ENCODE assay signal across 28 cellular contexts in the genomic region with DNA sequence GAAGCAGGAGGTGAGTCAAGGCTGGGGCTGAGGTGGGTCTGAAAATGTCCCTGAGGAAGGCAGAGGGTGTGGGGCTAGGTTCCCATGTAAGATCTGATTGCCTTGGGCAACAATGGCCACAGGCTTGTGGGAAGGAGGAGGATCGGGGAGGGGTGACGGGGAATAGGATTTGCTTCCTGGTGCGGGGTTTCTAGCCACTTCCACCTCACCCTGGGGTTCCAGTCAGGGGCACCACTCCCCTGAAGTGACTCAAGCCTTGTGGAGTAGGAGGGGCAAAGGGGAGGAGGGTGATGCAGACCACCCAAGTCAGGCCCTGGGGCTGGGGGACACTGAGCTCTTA. TPM values are rescaled to one million over a fixed set of nuclear protein-coding genes. Genes with fewer than 3 reads are reported as not detected.
DNase-seq lines count a peak whose midpoint lies in the region; ATAC-seq and TF ChIP-seq lines count a peak whose summit lies in the region.
"Had no signal": no experiment of that assay in that cellular context is flagged by ENCODE, and none has a peak within 500 bp of the region (broad histone marks: within the 10 kb centered on the region; RNA-seq: fewer than 3 reads in every experiment).

No MANE protein-coding gene starts in this region.

- peaks cover 13% of the 10 kb centered on the region for H3K27me3 Mint-ChIP-seq in Calu3 (ENCODE audit: unreplicated experiment)
- H3K27me3 Mint-ChIP-seq in H9 (ENCODE audit: low read depth): peaks cover 1% of the 10 kb centered on the region; the same call in 1 of the 2 replicates
- peaks cover 8% of the 10 kb centered on the region for H3K27me3 Mint-ChIP-seq in neural progenitor cell (ENCODE audit: insufficient read depth, low read depth)

- no peak overlapping the region for H3K4me3 Mint-ChIP-seq in Calu3 (ENCODE audit: low read depth, unreplicated experiment)
- H3K4me3 Mint-ChIP-seq in H9: no peak overlapping the region
- H3K4me3 Mint-ChIP-seq in neural progenitor cell: no peak overlapping the region
- H3K4me3 Mint-ChIP-seq: immature natural killer cell; naive thymus-derived CD4-positive, alpha-beta T cell; T-helper 17 cell had no signal

- H2BK15ac ChIP-seq in H9 (ENCODE audit: low read depth, low read length): no peak overlapping the region

- peak; percentile 46 for DNase-seq in Calu3
- DNase-seq in H9: no peak
- DNase-seq in amniotic epithelial cell (ENCODE audit: low read depth): peak; percentile 49
- no peak for DNase-seq in neural progenitor cell (ENCODE audit: low spot score)
- DNase-seq in Right ventricle myocardium inferior (ENCODE audit: missing footprints): no peak
- no peak for DNase-seq in Karpas-422
- DNase-seq: activated CD8-positive, alpha-beta memory T cell treated with anti-CD3 and anti-CD28 coated beads for 24 hours; activated effector memory CD4-positive, alpha-beta T cell treated with anti-CD3 and anti-CD28 coated beads, Interleukin-2, amount 50 U/mL, for 16 hours; dermis blood vessel endothelial cell; DMS53; GDM1; hypothalamus; immature natural killer cell; midbrain; naive thymus-derived CD4-positive, alpha-beta T cell; NCI-H2081; NCI-H2227 treated with DMSO at 0.1 percent for 48 hours; NCI-H526 treated with DMSO at 0.1 percent for 48 hours; retina; RPMI8226; small intestine; T-helper 17 cell; tibial artery had no signal

- H2BK20ac ChIP-seq in H9 (ENCODE audit: low read depth, low read length, poor library complexity, severe bottlenecking): no peak overlapping the region

- H3K79me1 ChIP-seq in H9 (ENCODE audit: insufficient read depth, low read depth, low read length, poor library complexity, severe bottlenecking): no peaks in the 10 kb centered on the region

- H4K91ac ChIP-seq in H9 (ENCODE audit: insufficient read length, low read depth, low read length): no peak overlapping the region

- no peak overlapping the region for H2BK120ac ChIP-seq in H9 (ENCODE audit: low read depth, low read length, poor library complexity, severe bottlenecking)

- no peaks in the 10 kb centered on the region for H3K79me2 ChIP-seq in H9 (ENCODE audit: insufficient read depth, low read length)
- H3K79me2 ChIP-seq in neural progenitor cell (ENCODE audit: low read depth): no peaks in the 10 kb centered on the region
- H3K79me2 ChIP-seq in Karpas-422 (ENCODE audit: low read length): no peaks in the 10 kb centered on the region

- H4K20me1 ChIP-seq in H9 (ENCODE audit: control insufficient read depth, insufficient read depth, insufficient read length) (no peaks in the 10 kb centered on the region), neural progenitor cell (ENCODE audit: low read depth) (no peaks in the 10 kb centered on the region), Karpas-422 (ENCODE audit: insufficient read depth, low read depth, low read length) (no peaks in the 10 kb centered on the region)
- H4K20me1 ChIP-seq: BLaER1 had no signal

- H3K4me1 Mint-ChIP-seq in Calu3 (ENCODE audit: low read depth, unreplicated experiment): peaks cover 12% of the 10 kb centered on the region
- H3K4me1 Mint-ChIP-seq in H9: peaks cover 21 to 39% of the 10 kb centered on the region in 2 experiments
- peaks cover 24% of the 10 kb centered on the region for H3K4me1 Mint-ChIP-seq in neural progenitor cell
- H3K4me1 Mint-ChIP-seq: immature natural killer cell; naive thymus-derived CD4-positive, alpha-beta T cell; T-helper 17 cell had no signal

- CTCF ChIA-PET in Calu3 (lab: Charles Lee): interaction anchor here (0.7 to 1.2 kb wide), 3 partner anchors 13 to 41 kb away, joined by 4 read pairs; no protein-coding TSS in a partner anchor

- H3K23ac ChIP-seq in H9 (ENCODE audit: insufficient read length, low read depth, low read length): no peak overlapping the region

- H3K14ac ChIP-seq in H9 (ENCODE audit: insufficient read depth, low read length): no peak overlapping the region

- H3K18ac ChIP-seq in H9 (ENCODE audit: insufficient read length, low read depth, low read length): no peak overlapping the region

- H3K9me3 Mint-ChIP-seq in Calu3 (ENCODE audit: low read depth, unreplicated experiment): no peaks in the 10 kb centered on the region
- H3K9me3 Mint-ChIP-seq in H9: no peaks in the 10 kb centered on the region; a peak in 1 of 5 replicates
- H3K9me3 Mint-ChIP-seq in neural progenitor cell: no peaks in the 10 kb centered on the region
- H3K9me3 Mint-ChIP-seq: immature natural killer cell; naive thymus-derived CD4-positive, alpha-beta T cell had no signal

- no peak overlapping the region for H4K5ac ChIP-seq in H9 (ENCODE audit: insufficient read length, low read depth, low read length)

- no peak overlapping the region for H2AFZ ChIP-seq in H9 (ENCODE audit: low read length)
- no peak overlapping the region for H2AFZ ChIP-seq in neural progenitor cell (replicated peaks)
- H2AFZ ChIP-seq in Karpas-422 (ENCODE audit: low read length): no peak overlapping the region

- no CpG with 5 or more reads among the region's 3 CpGs for WGBS in H9 (ENCODE audit: extremely low coverage, insufficient read length, low lambda C conversion rate)

- no peak overlapping the region for H2BK5ac ChIP-seq in H9 (ENCODE audit: insufficient read length, low read length)

- H3K4me1 ChIP-seq in H9 (ENCODE audit: insufficient read depth, low read length) (no peaks in the 10 kb centered on the region), neural progenitor cell (peaks cover 16% of the 10 kb centered on the region), Karpas-422 (ENCODE audit: low read length) (no peaks in the 10 kb centered on the region)
- H3K4me1 ChIP-seq: BLaER1, gastroesophageal sphincter, tibial artery had no signal

- no peaks in the 10 kb centered on the region for H3K23me2 ChIP-seq in H9 (ENCODE audit: insufficient read length, low read depth, low read length, poor library complexity, severe bottlenecking)

- no peak overlapping the region for H3K56ac ChIP-seq in H9 (ENCODE audit: insufficient read length, low read depth, low read length)

- TF ChIP-seq CTCF in Calu3 (IDR thresholded peaks at IDR 0.05; ENCODE audit: unreplicated experiment) (no peak), H9 (conservative IDR thresholded peaks at IDR 0.05) (no peak), neural progenitor cell (IDR thresholded peaks at IDR 0.05) (no peak)

- H3K4me2 ChIP-seq in H9 (ENCODE audit: insufficient read depth, insufficient read length, low read length): no peak overlapping the region
- H3K4me2 ChIP-seq in neural progenitor cell: no peak overlapping the region
- H3K4me2 ChIP-seq in Karpas-422 (ENCODE audit: low read depth, low read length, poor library complexity, severe bottlenecking): no peak overlapping the region
- H3K4me2 ChIP-seq: BLaER1 had no signal

- no peaks in the 10 kb centered on the region for H3K36me3 ChIP-seq in neural progenitor cell
- no peaks in the 10 kb centered on the region for H3K36me3 ChIP-seq in Karpas-422 (ENCODE audit: insufficient read depth, low read length)
- H3K36me3 ChIP-seq: BLaER1, gastroesophageal sphincter, tibial artery had no signal

- no peaks in the 10 kb centered on the region for H3K9me3 ChIP-seq in H9 (ENCODE audit: control insufficient read depth, low read depth, low read length)
- no peaks in the 10 kb centered on the region for H3K9me3 ChIP-seq in neural progenitor cell (ENCODE audit: low read depth)
- H3K9me3 ChIP-seq in Karpas-422 (ENCODE audit: low read length): no peaks in the 10 kb centered on the region
- H3K9me3 ChIP-seq: BLaER1, gastroesophageal sphincter, tibial artery had no signal

- BruUV-seq in Calu3 (replicated peaks; lab: Mats Ljungman, UMichigan): no TSS peak

- H4K8ac ChIP-seq in H9 (replicated peaks; ENCODE audit: insufficient read length, low read depth, low read length): no peak overlapping the region

- H3K9me2 ChIP-seq in Karpas-422 (replicated peaks; ENCODE audit: insufficient read depth, low read length): no peaks in the 10 kb centered on the region

- H2BK12ac ChIP-seq in H9 (ENCODE audit: insufficient read length, low read depth, low read length): no peak overlapping the region

- H3K4ac ChIP-seq in H9 (ENCODE audit: low read depth, low read length): no peak overlapping the region

- H3F3A ChIP-seq in neural progenitor cell (ENCODE audit: low read depth): no peaks in the 10 kb centered on the region

- intact Hi-C loops in Calu3 (cut with micrococcal nuclease; ENCODE audit: unreplicated experiment): no loop called here
- intact Hi-C loops in Right ventricle myocardium inferior (cut with DNase I): no loop called here

- no peaks in the 10 kb centered on the region for H3K27me3 ChIP-seq in H9 (ENCODE audit: insufficient read depth, low read length)
- no peaks in the 10 kb centered on the region for H3K27me3 ChIP-seq in neural progenitor cell
- no peaks in the 10 kb centered on the region for H3K27me3 ChIP-seq in Karpas-422 (ENCODE audit: low read length)
- H3K27me3 ChIP-seq: BLaER1 had no signal

- no peak overlapping the region for H3K4me3 ChIP-seq in neural progenitor cell
- no peak overlapping the region for H3K4me3 ChIP-seq in Karpas-422 (ENCODE audit: low read length)
- H3K4me3 ChIP-seq: BLaER1, gastroesophageal sphincter, SK-N-MC, tibial artery had no signal

- H3K27ac Mint-ChIP-seq in Calu3 (ENCODE audit: unreplicated experiment): peak overlapping the region; percentile 36
- peak overlapping the region; percentile 4 to 84 (median 71); a peak in 4 of 7 replicates for H3K27ac Mint-ChIP-seq in H9
- peak overlapping the region; percentile 70 for H3K27ac Mint-ChIP-seq in neural progenitor cell
- H3K27ac Mint-ChIP-seq: naive thymus-derived CD4-positive, alpha-beta T cell; T-helper 17 cell had no signal

- no peak overlapping the region for H2AK5ac ChIP-seq in H9 (ENCODE audit: insufficient read length, low read length)

- H3T11ph ChIP-seq in H9 (ENCODE audit: low read length): no peak overlapping the region

- H3K27ac ChIP-seq in H9 (ENCODE audit: insufficient read length, low read depth, low read length) (no peak overlapping the region), neural progenitor cell (no peak overlapping the region), Karpas-422 (ENCODE audit: low read length) (no peak overlapping the region)
- H3K27ac ChIP-seq: BLaER1, gastroesophageal sphincter, SK-N-MC, tibial artery had no signal

- H3K36me3 Mint-ChIP-seq in Calu3 (ENCODE audit: insufficient read depth, unreplicated experiment): peaks cover 10% of the 10 kb centered on the region
- H3K36me3 Mint-ChIP-seq in H9 (ENCODE audit: insufficient read depth in 1 of 3, low read depth in 3 of 3): no peaks in the 10 kb centered on the region
- H3K36me3 Mint-ChIP-seq in neural progenitor cell: no peaks in the 10 kb centered on the region
- H3K36me3 Mint-ChIP-seq: immature natural killer cell; naive thymus-derived CD4-positive, alpha-beta T cell had no signal

- H3K9ac ChIP-seq in H9 (ENCODE audit: extremely low read depth, insufficient read length, low read length): no peak overlapping the region
- no peak overlapping the region for H3K9ac ChIP-seq in neural progenitor cell
- H3K9ac ChIP-seq in Karpas-422 (ENCODE audit: low read length): no peak overlapping the region
- H3K9ac ChIP-seq: BLaER1 had no signal

- no peak for ATAC-seq in GM21447 (IDR thresholded peaks at IDR 0.05; ENCODE audit: unreplicated experiment)
- no peak for ATAC-seq in Right ventricle myocardium inferior
- ATAC-seq: gastroesophageal sphincter; left lobe of liver; naive thymus-derived CD4-positive, alpha-beta T cell; T-helper 17 cell had no signal

RNA-seq across cellular contexts. Expression of gene SPDEF, which starts 12.2 kb away (rescaled TPM):
- total RNA-seq in Calu3 (2022) (6.3 and 7.9 TPM in 2 replicates), H9 (2021) (0.15 and 0.22 TPM in 2 replicates), neural progenitor cell (ENCODE audit: low replicate concordance) (0.50 TPM in 1 of 2 replicates, not detected in the other), Right ventricle myocardium inferior (not detected)
- total RNA-seq in Karpas-422 (2014; rRNA removed; shearing (Covaris generic); ENCODE audit: low replicate concordance): not detected in 2 replicates

Comparison
In these comparisons a context has a peak if more than half of its experiments do, and no peak if none do; other contexts are left out.
1. DNase-seq: peak in Calu3 (single experiment) and amniotic epithelial cell (single experiment); none in H9 (single experiment), neural progenitor cell (single experiment), Right ventricle myocardium inferior (single experiment) and Karpas-422 (single experiment).
2. Peak in every context shown above with its lines, with median percentiles within 50 percentile points of each other: H3K27ac Mint-ChIP-seq.